8 cellular contexts compared by ENCODE assay signal in the genomic region with DNA sequence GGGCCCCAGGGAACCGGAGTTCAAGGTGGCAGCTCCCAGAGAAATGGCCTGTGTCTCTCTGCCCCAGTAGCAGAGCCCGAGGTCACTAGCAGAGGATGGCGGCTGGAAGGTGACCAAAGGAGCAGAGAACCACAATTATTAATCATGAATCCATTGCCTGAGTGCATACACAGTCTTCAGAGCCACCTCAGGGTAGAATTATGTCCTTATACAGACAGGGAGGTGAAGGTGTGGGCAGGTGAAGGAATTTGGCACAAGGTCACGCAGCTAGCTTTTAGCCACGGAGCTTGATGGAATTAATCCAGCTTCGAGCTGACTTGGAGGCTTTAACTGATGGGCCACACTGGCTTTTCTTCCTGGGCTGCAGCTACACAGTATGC.
DNase-seq lines count a peak whose midpoint lies in the region; ATAC-seq, FAIRE-seq and TF ChIP-seq lines count a peak whose summit lies in the region.

No MANE protein-coding gene starts in this region.

- ATAC-seq in HG02840 (IDR thresholded peaks at IDR 0.05; ENCODE audit: low FRiP score, unreplicated experiment) = no peak

- H3K9me3 ChIP-seq in BE2C (no peaks in the 10 kb centered on the region), Peyer's patch (no peaks in the 10 kb centered on the region), esophagus (ENCODE audit: control insufficient read depth in 2 of 2, insufficient read depth in 1 of 2, low read depth in 1 of 2, low read length in 1 of 2) (no peaks in the 10 kb centered on the region), neuronal stem cell (replicated peaks in 1 of 2; ENCODE audit: control insufficient read depth in 2 of 2, insufficient read depth in 1 of 2, low read depth in 1 of 2, low read length in 2 of 2) (no peaks in the 10 kb centered on the region)

- no peaks in the 10 kb centered on the region for H3K9me3 Mint-ChIP-seq in activated T-helper 2 cell treated with anti-CD3 and anti-CD28 coated beads, Interferon-gamma antibody, Interleukin-2, Interleukin-4, amounts not matched to agents 10 μg/mL and 5 μg/mL and 100 μg/mL, durations not matched to agents 14 hours and 24 hours and 36 hours

- peak overlapping the region; percentile 71 to 89 (median 80) for H3K27ac ChIP-seq in Peyer's patch
- peak overlapping the region; percentile 97 to 98 for H3K27ac ChIP-seq in esophagus (ENCODE audit: low read depth in 2 of 2, low read length in 1 of 2)
- H3K27ac ChIP-seq in neuronal stem cell (replicated peaks; ENCODE audit: low read length) = no peak overlapping the region

- H3K4me3 ChIP-seq in BE2C (ENCODE audit: low read depth, low read length) (peak overlapping the region; percentile 46), Peyer's patch (no peak overlapping the region), esophagus (ENCODE audit: low read depth in 1 of 2, low read length in 2 of 2) (no peak overlapping the region), neuronal stem cell (ENCODE audit: low read length in 2 of 2) (peak overlapping the region in 1 of 2 donors; percentile 1)

- peak overlapping the region; percentile 44 for H4K91ac ChIP-seq in neuronal stem cell (ENCODE audit: low read depth, low read length, poor library complexity)

- no peak overlapping the region for H3K4me2 ChIP-seq in neuronal stem cell (ENCODE audit: insufficient read depth, low read length, poor library complexity, severe bottlenecking)

- H3K27me3 Mint-ChIP-seq in activated T-helper 2 cell treated with anti-CD3 and anti-CD28 coated beads, Interferon-gamma antibody, Interleukin-2, Interleukin-4, amounts not matched to agents 10 μg/mL and 5 μg/mL and 100 μg/mL, durations not matched to agents 14 hours and 24 hours and 36 hours (ENCODE audit: low read depth) = no peaks in the 10 kb centered on the region

- H3K4me1 ChIP-seq in BE2C (peaks cover 57% of the 10 kb centered on the region), Peyer's patch (peaks cover 0 to 43% (median 8%) of the 10 kb centered on the region in 4 donors), esophagus (ENCODE audit: control insufficient read depth in 2 of 2, insufficient read depth in 2 of 2, low read length in 1 of 2) (peaks cover 10 to 27% of the 10 kb centered on the region in 2 donors), neuronal stem cell (ENCODE audit: control insufficient read depth in 2 of 2, insufficient read depth in 1 of 2, low read depth in 1 of 2, low read length in 2 of 2) (peaks cover 54 to 72% of the 10 kb centered on the region in 2 donors)

- H3K9ac ChIP-seq in neuronal stem cell (ENCODE audit: low read depth, low read length, poor library complexity) = no peak overlapping the region

- no peak overlapping the region for H3K23ac ChIP-seq in neuronal stem cell (ENCODE audit: low read depth, low read length, poor library complexity)

- no peak overlapping the region for H4K8ac ChIP-seq in neuronal stem cell (ENCODE audit: low read depth, low read length)

- peak overlapping the region; percentile 10 for H2BK15ac ChIP-seq in neuronal stem cell (ENCODE audit: low read length)

- no peaks in the 10 kb centered on the region for H3K27me3 ChIP-seq in BE2C
- H3K27me3 ChIP-seq in Peyer's patch = no peaks in the 10 kb centered on the region
- no peaks in the 10 kb centered on the region for H3K27me3 ChIP-seq in esophagus (ENCODE audit: control insufficient read depth in 1 of 2, insufficient read depth in 2 of 2, low read length in 2 of 2)
- H3K27me3 ChIP-seq in neuronal stem cell (ENCODE audit: control insufficient read depth in 3 of 3, insufficient read depth in 3 of 3, low read depth in 1 of 3, low read length in 3 of 3) = no peaks in the 10 kb centered on the region

- DNase-seq in BE2C (no peak), Peyer's patch (no peak), neuronal stem cell (ENCODE audit: low spot score) (no peak), NCI-H2107 (lab: John Stamatoyannopoulos, UW) (no peak), GM12891 (ENCODE audit: insufficient read length, low spot score) (no peak)
- DNase-seq in activated T-helper 2 cell treated with anti-CD3 and anti-CD28 coated beads, Interferon-gamma antibody, Interleukin-2, Interleukin-4, amounts not matched to agents 10 μg/mL and 5 μg/mL and 100 μg/mL, durations not matched to agents 14 hours and 24 hours and 36 hours (ENCODE audit: low spot score) = no peak

- H3K79me1 ChIP-seq in neuronal stem cell (ENCODE audit: low read depth, low read length) = no peaks in the 10 kb centered on the region

- H3K4me3 Mint-ChIP-seq in activated T-helper 2 cell treated with anti-CD3 and anti-CD28 coated beads, Interferon-gamma antibody, Interleukin-2, Interleukin-4, amounts not matched to agents 10 μg/mL and 5 μg/mL and 100 μg/mL, durations not matched to agents 14 hours and 24 hours and 36 hours (ENCODE audit: low read depth) = no peak overlapping the region

- H2AFZ ChIP-seq in neuronal stem cell (ENCODE audit: low read length) = peak overlapping the region; percentile 77

- no peak overlapping the region for H3K14ac ChIP-seq in neuronal stem cell (ENCODE audit: low read length)

- no peak for FAIRE-seq in GM12891 (lab: Jason Lieb, UNC)

- peak overlapping the region; percentile 8 for H2AK5ac ChIP-seq in neuronal stem cell (ENCODE audit: low read depth, low read length)

- no peaks in the 10 kb centered on the region for H3K36me3 ChIP-seq in BE2C
- H3K36me3 ChIP-seq in Peyer's patch = no peaks in the 10 kb centered on the region
- H3K36me3 ChIP-seq in esophagus (ENCODE audit: control insufficient read depth in 2 of 2, insufficient read depth in 2 of 2, low read length in 1 of 2) = no peaks in the 10 kb centered on the region
- no peaks in the 10 kb centered on the region for H3K36me3 ChIP-seq in neuronal stem cell (replicated peaks in 1 of 2; ENCODE audit: control insufficient read depth in 2 of 2, insufficient read depth in 2 of 2, low read length in 2 of 2)

- H3K27ac Mint-ChIP-seq in activated T-helper 2 cell treated with anti-CD3 and anti-CD28 coated beads, Interferon-gamma antibody, Interleukin-2, Interleukin-4, amounts not matched to agents 10 μg/mL and 5 μg/mL and 100 μg/mL, durations not matched to agents 14 hours and 24 hours and 36 hours = no peak overlapping the region

- H3K4ac ChIP-seq in neuronal stem cell (ENCODE audit: low read length) = no peak overlapping the region

- H2BK12ac ChIP-seq in neuronal stem cell (ENCODE audit: low read length) = no peak overlapping the region

- TF ChIP-seq CTCF in BE2C (IDR thresholded peaks at IDR 0.05; ENCODE audit: low read depth, low read length) = no peak
- TF ChIP-seq CTCF in Peyer's patch (IDR thresholded peaks at IDR 0.05) = no peak

- H3K18ac ChIP-seq in neuronal stem cell (ENCODE audit: low read length) = peak overlapping the region; percentile 82

- intact Hi-C loops in activated T-helper 2 cell treated with anti-CD3 and anti-CD28 coated beads, Interferon-gamma antibody, Interleukin-2, Interleukin-4, amounts not matched to agents 10 μg/mL and 5 μg/mL and 100 μg/mL, durations not matched to agents 14 hours and 24 hours and 36 hours (cut with micrococcal nuclease) = no loop called here

- TF ChIP-seq POLR2A in Peyer's patch (IDR thresholded peaks at IDR 0.05) = no peak
- no peak for TF ChIP-seq POLR2A in GM12891 (IDR thresholded peaks at IDR 0.05; ENCODE audit: low read depth, low read length)

- 15 to 21% methylated on average over 6 of the region's 6 CpGs for WGBS in esophagus, 2 donors
- no CpG with 5 or more reads among the region's 6 CpGs for WGBS in neuronal stem cell (ENCODE audit: extremely low coverage in 2 of 2, insufficient read length in 2 of 2, insufficient replicate concordance in 1 of 2), 2 donors

- no peaks in the 10 kb centered on the region for H3K36me3 Mint-ChIP-seq in activated T-helper 2 cell treated with anti-CD3 and anti-CD28 coated beads, Interferon-gamma antibody, Interleukin-2, Interleukin-4, amounts not matched to agents 10 μg/mL and 5 μg/mL and 100 μg/mL, durations not matched to agents 14 hours and 24 hours and 36 hours (ENCODE audit: low read depth)

- peaks cover 43% of the 10 kb centered on the region for H3K4me1 Mint-ChIP-seq in activated T-helper 2 cell treated with anti-CD3 and anti-CD28 coated beads, Interferon-gamma antibody, Interleukin-2, Interleukin-4, amounts not matched to agents 10 μg/mL and 5 μg/mL and 100 μg/mL, durations not matched to agents 14 hours and 24 hours and 36 hours (ENCODE audit: low read depth)

- no peak overlapping the region for H2BK120ac ChIP-seq in neuronal stem cell (ENCODE audit: low read depth, low read length)

- H2BK5ac ChIP-seq in neuronal stem cell (ENCODE audit: low read length) = peak overlapping the region; percentile 10

TF ChIP-seq in GM12891, 5 proteins besides CTCF, POLR2A, EP300 and RAD21:
- no peak for TF ChIP-seq PAX5 (IDR thresholded peaks at IDR 0.05; ENCODE audit: insufficient read depth, low read length, severe bottlenecking)
- TF ChIP-seq TAF1 (IDR thresholded peaks at IDR 0.05; ENCODE audit: low read depth, low read length) = no peak
- TF ChIP-seq POU2F2 (IDR thresholded peaks at IDR 0.05; ENCODE audit: low read depth, low read length) = no peak
- TF ChIP-seq SPI1 (IDR thresholded peaks at IDR 0.05; ENCODE audit: low read depth, low read length) = no peak
- TF ChIP-seq POLR2AphosphoS5 (IDR thresholded peaks at IDR 0.05; ENCODE audit: low read depth, low read length) = no peak
